18 cellular contexts compared by ENCODE assay signal in the genomic region with DNA sequence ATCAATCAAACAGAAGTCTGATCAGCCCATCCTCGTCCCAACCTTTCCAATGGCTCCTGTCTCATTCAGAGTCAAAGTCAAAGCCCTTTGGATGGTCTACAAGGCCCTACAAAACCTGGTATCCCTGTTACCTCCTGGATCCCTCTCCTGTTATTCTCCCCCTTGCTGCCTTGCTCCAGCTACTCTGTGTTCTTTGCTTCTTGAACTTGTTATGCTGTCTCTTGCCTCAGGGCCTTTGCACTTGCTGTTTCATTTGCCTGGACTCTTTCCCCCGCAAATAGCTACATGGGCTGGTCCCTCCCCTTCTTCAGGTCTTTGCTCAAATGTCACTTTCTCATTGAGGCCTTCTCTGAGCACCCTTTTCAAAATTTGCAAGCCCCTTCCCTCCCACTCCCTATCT. TPM values are rescaled to one million over a fixed set of nuclear protein-coding genes. Genes with fewer than 3 reads are reported as not detected.
DNase-seq lines count a peak whose midpoint lies in the region; ATAC-seq, FAIRE-seq and TF ChIP-seq lines count a peak whose summit lies in the region.
"Had no signal": no experiment of that assay in that cellular context is flagged by ENCODE, and none has a peak within 500 bp of the region (broad histone marks: within the 10 kb centered on the region; RNA-seq: fewer than 3 reads in every experiment).

No MANE protein-coding gene starts in this region.

- peaks cover 36 to 44% of the 10 kb centered on the region in 2 experiments for H3K4me1 ChIP-seq in K562 (replicated peaks in 1 of 2; ENCODE audit: control insufficient read depth in 2 of 2, insufficient read depth in 2 of 2, low read length in 2 of 2)
- peaks cover 22 to 47% (median 34%) of the 10 kb centered on the region in 4 donors for H3K4me1 ChIP-seq in upper lobe of left lung

- TF ChIP-seq EP300 in K562 (IDR thresholded peaks at IDR 0.05; ENCODE audit: low read length) (no peak), upper lobe of left lung (IDR thresholded peaks at IDR 0.05) (no peak)

- TF ChIP-seq RAD21 in K562 (CRISPR knock-in tag; conservative IDR thresholded peaks at IDR 0.05 in 1 of 2, IDR thresholded peaks at IDR 0.05 in 1 of 2), result no peak

- BruUV-seq in K562 (replicated peaks; lab: Mats Ljungman, UMichigan), result no TSS peak

- H3K4me2 ChIP-seq in K562 (ENCODE audit: insufficient read depth, low read length), result no peak overlapping the region
- H3K4me2 ChIP-seq: BLaER1 had no signal

- H3K27ac ChIP-seq in K562 (ENCODE audit: extremely low read depth, low read depth, low read length), result no peak overlapping the region
- peak overlapping the region in 3 of 4 donors; percentile 81 to 92 (median 87) for H3K27ac ChIP-seq in upper lobe of left lung
- H3K27ac ChIP-seq: BLaER1 had no signal

- 40% methylated on average over 2 of the region's 2 CpGs for WGBS in K562 (ENCODE audit: insufficient coverage, low coverage, missing lambda C conversion rate)
- 94 to 95% methylated on average over 2 of the region's 2 CpGs for WGBS in upper lobe of left lung, 2 donors

- no peak overlapping the region for H2AFZ ChIP-seq in K562 (ENCODE audit: low read depth, low read length)

- H3K36me3 ChIP-seq in K562 (ENCODE audit: control insufficient read depth, insufficient read depth, low read length) (no peaks in the 10 kb centered on the region), upper lobe of left lung (no peaks in the 10 kb centered on the region)
- H3K36me3 ChIP-seq: BLaER1 had no signal

- H3K79me2 ChIP-seq in K562 (ENCODE audit: control insufficient read depth, insufficient read depth, low read length), result no peaks in the 10 kb centered on the region

- peak; percentile 3 for DNase-seq in activated effector memory CD4-positive, alpha-beta T cell treated with anti-CD3 and anti-CD28 coated beads, Interleukin-2, amount 50 U/mL, for 16 hours
- DNase-seq in activated effector memory CD4-positive, alpha-beta T cell treated with Interleukin-2 at 50 U/mL for 16 hours, result no peak
- DNase-seq in K562 (ENCODE audit: extremely low read depth in 1 of 4, low spot score in 3 of 4) (no peak), mesenteric fat pad (ENCODE audit: low spot score) (peak; percentile 9), upper lobe of left lung (no peak), middle frontal gyrus (ENCODE audit: extremely low spot score, low spot score) (no peak)
- DNase-seq: 8988T; AML-193; Calu3; CD4-positive, alpha-beta T cell; DMS 273 treated with DMSO at 0.1 percent for 48 hours; GOT3; H9 had no signal

- TF ChIP-seq CTCF in K562 (IDR thresholded peaks at IDR 0.05 in 2 of 3, conservative IDR thresholded peaks at IDR 0.05 in 1 of 3; ENCODE audit: insufficient read depth in 2 of 3, low read depth in 1 of 3, low read length in 3 of 3), result no peak
- TF ChIP-seq CTCF in upper lobe of left lung (IDR thresholded peaks at IDR 0.05), result no peak

- no peaks in the 10 kb centered on the region for H4K20me1 ChIP-seq in K562 (replicated peaks; ENCODE audit: control insufficient read depth, insufficient read depth, low read length)
- H4K20me1 ChIP-seq: BLaER1 had no signal

- no peak for ATAC-seq in K562
- ATAC-seq in upper lobe of left lung (ENCODE audit: low FRiP score in 2 of 2), result no peak
- no peak for ATAC-seq in activated CD4-positive, CD25-positive, alpha-beta regulatory T cell treated with anti-CD3 and anti-CD28 coated beads, Interleukin-2, amount 50 U/mL, for 24 hours

- CTCF ChIA-PET in K562 (lab: Yijun Ruan, JAX; ENCODE audit: low intra/inter-chr PET ratio), result no interaction called here

- no peaks in the 10 kb centered on the region for H3K9me3 ChIP-seq in K562 (replicated peaks; ENCODE audit: control insufficient read depth, insufficient read depth, low read depth, low read length)
- H3K9me3 ChIP-seq in upper lobe of left lung, result no peaks in the 10 kb centered on the region
- H3K9me3 ChIP-seq: BLaER1 had no signal

- POLR2A ChIA-PET in K562 (lab: Yijun Ruan, JAX), result interaction anchor here (0.6 to 2.5 kb wide), 2 partner anchors 8 to 47 kb away, joined by 3 to 14 read pairs; no protein-coding TSS in a partner anchor

- intact Hi-C loops in K562 (cut with micrococcal nuclease), result no loop called here

- in situ Hi-C loops in K562 (cut with MboI), result no loop called here

- no peaks in the 10 kb centered on the region for H3K9me1 ChIP-seq in K562 (ENCODE audit: control insufficient read depth, insufficient read depth, low read length)

- H3K4me3 ChIP-seq in K562 (no peak overlapping the region), upper lobe of left lung (no peak overlapping the region)
- H3K4me3 ChIP-seq: BLaER1 had no signal

- H3K27me3 ChIP-seq in K562 (ENCODE audit: control insufficient read depth in 2 of 2, insufficient read depth in 2 of 2, low read length in 2 of 2) (no peaks in the 10 kb centered on the region), upper lobe of left lung (no peaks in the 10 kb centered on the region)
- H3K27me3 ChIP-seq: BLaER1 had no signal

- FAIRE-seq in K562 (lab: Jason Lieb, UNC), result no peak
- FAIRE-seq: GM12891 had no signal

- no peak overlapping the region for H3K9ac ChIP-seq in K562 (ENCODE audit: insufficient read depth in 1 of 2, low read depth in 2 of 2, low read length in 2 of 2)
- H3K9ac ChIP-seq: BLaER1 had no signal

- no peak for TF ChIP-seq POLR2A in K562 (conservative IDR thresholded peaks at IDR 0.05)
- TF ChIP-seq POLR2A in upper lobe of left lung (IDR thresholded peaks at IDR 0.05), result no peak

RNA-seq across cellular contexts. Expression of a gene that starts 1.4 kb away (rescaled TPM):
- 2.6 and 2.7 TPM in 2 replicates for total RNA-seq in K562 (2011; cell fraction: chromatin; rRNA removed; ENCODE audit: low replicate concordance)
- total RNA-seq in K562 (2011; cell fraction: nucleolus; rRNA removed), result 1.5 and 2.0 TPM in 2 replicates
- total RNA-seq in K562 (2011; cell fraction: nucleoplasm; rRNA removed), result 0.95 and 1.7 TPM in 2 replicates
- 0.32 and 0.78 TPM in 2 replicates for total RNA-seq in K562 (2014; rRNA removed)
- 0.03 and 0.22 TPM in 2 replicates for total RNA-seq in K562 (2014; rRNA removed; fragmentation: Illumina TruSeq; extraction: Trizol)
- total RNA-seq in K562 (2015; rRNA removed; fragmentation: Illumina TruSeq; extraction: Trizol), result 0.54 and 0.79 TPM in 2 replicates
- total RNA-seq in K562 (2021), result 0.25 and 0.71 TPM in 2 replicates
- 0.21 and 0.57 TPM in 2 replicates for polyA plus RNA-seq in K562 (2011; rRNA removed)
- 0.18 and 0.35 TPM in 2 replicates for polyA plus RNA-seq in K562 (2011; cell fraction: cytosol; rRNA removed)
- 1.3 and 1.6 TPM in 2 replicates for polyA plus RNA-seq in K562 (2011; cell fraction: nucleus; rRNA removed)
- 0.92 and 13.0 TPM in 2 replicates for polyA plus RNA-seq in K562 (2012)
- 0.40 and 0.48 TPM in 2 replicates for polyA plus RNA-seq in K562 (2014; fragmentation: Illumina TruSeq; extraction: Trizol)
- polyA plus RNA-seq in K562 (2014; fragmentation: Nextera tagmentation; extraction: Ambion mirVana), result under 1 TPM in 1 of 2 experiments, not detected in 1; 0.21 TPM
- polyA plus RNA-seq in K562 (2014; rRNA removed), result 0.50 and 0.86 TPM in 2 replicates
- polyA minus RNA-seq in K562 (2011; rRNA and poly(A)+ RNA removed), result 0.25 and 0.36 TPM in 2 replicates
- not detected in 2 replicates for polyA minus RNA-seq in K562 (2011; cell fraction: cytosol; rRNA and poly(A)+ RNA removed)
- 0.78 and 1.3 TPM in 2 replicates for polyA minus RNA-seq in K562 (2011; cell fraction: nucleus; rRNA and poly(A)+ RNA removed)
- total RNA-seq in mesenteric fat pad, result 82.0 TPM
- 100 to 1,000 TPM; 192 to 851 (median 261) TPM for total RNA-seq in upper lobe of left lung
- total RNA-seq: Calu3, Daoy, H9, HT1080 had no signal

RNA-seq across cellular contexts. Expression of a gene that starts 19.9 kb away (rescaled TPM):
- 49.1 and 50.5 TPM in 2 replicates for total RNA-seq in K562 (2011; cell fraction: chromatin; rRNA removed; ENCODE audit: low replicate concordance)
- 46.1 and 55.5 TPM in 2 replicates for total RNA-seq in K562 (2011; cell fraction: nucleolus; rRNA removed)
- total RNA-seq in K562 (2011; cell fraction: nucleoplasm; rRNA removed), result 59.8 and 81.0 TPM in 2 replicates
- total RNA-seq in K562 (2014; rRNA removed) (209 and 251 TPM in 2 replicates), K562 (2014; rRNA removed; fragmentation: Illumina TruSeq; extraction: Trizol) (156 and 166 TPM in 2 replicates), K562 (2015; rRNA removed; fragmentation: Illumina TruSeq; extraction: Trizol) (148 and 156 TPM in 2 replicates), K562 (2021) (144 and 164 TPM in 2 replicates), mesenteric fat pad (83.4 TPM), upper lobe of left lung (10 to 100 TPM; 43.0 to 83.6 (median 66.1) TPM)
- polyA plus RNA-seq in K562 (2011; rRNA removed) (119 and 149 TPM in 2 replicates), K562 (2014; fragmentation: Illumina TruSeq; extraction: Trizol) (223 and 237 TPM in 2 replicates), K562 (2014; fragmentation: Nextera tagmentation; extraction: Ambion mirVana) (100 to 1,000 TPM in 1 of 2 experiments, 10 to 100 TPM in 1; 62.9 to 107 TPM), K562 (2014; rRNA removed) (250 and 286 TPM in 2 replicates)
- 89.3 and 95.0 TPM in 2 replicates for polyA plus RNA-seq in K562 (2011; cell fraction: cytosol; rRNA removed)
- 47.9 and 56.5 TPM in 2 replicates for polyA plus RNA-seq in K562 (2011; cell fraction: nucleus; rRNA removed)
- polyA plus RNA-seq in K562 (2012), result 112 and 119 TPM in 2 replicates
- 79.2 and 97.3 TPM in 2 replicates for polyA minus RNA-seq in K562 (2011; rRNA and poly(A)+ RNA removed)
- 31.1 and 33.4 TPM in 2 replicates for polyA minus RNA-seq in K562 (2011; cell fraction: cytosol; rRNA and poly(A)+ RNA removed)
- polyA minus RNA-seq in K562 (2011; cell fraction: nucleus; rRNA and poly(A)+ RNA removed), result 15.9 and 31.7 TPM in 2 replicates

RNA-seq across cellular contexts. Expression of a gene that starts 33.8 kb away (rescaled TPM):
- 0.74 TPM in 1 of 2 replicates, not detected in the other for total RNA-seq in K562 (2011; cell fraction: chromatin; rRNA removed; ENCODE audit: low replicate concordance)
- total RNA-seq in K562 (2011; cell fraction: nucleolus; rRNA removed), result not detected in 2 replicates
- not detected in 2 replicates for total RNA-seq in K562 (2011; cell fraction: nucleoplasm; rRNA removed)
- total RNA-seq in K562 (2014; rRNA removed) (0.36 TPM in 1 of 2 replicates, not detected in the other), K562 (2014; rRNA removed; fragmentation: Illumina TruSeq; extraction: Trizol) (not detected in 2 replicates), K562 (2015; rRNA removed; fragmentation: Illumina TruSeq; extraction: Trizol) (0.40 TPM in 1 of 2 replicates, not detected in the other), K562 (2021) (not detected in 2 replicates), mesenteric fat pad (7.0 TPM), upper lobe of left lung (10 to 100 TPM; 11.8 to 28.2 (median 13.6) TPM)
- polyA plus RNA-seq in K562 (2011; rRNA removed) (0.12 and 0.15 TPM in 2 replicates), K562 (2014; fragmentation: Illumina TruSeq; extraction: Trizol) (0.22 and 0.30 TPM in 2 replicates), K562 (2014; fragmentation: Nextera tagmentation; extraction: Ambion mirVana) (not detected), K562 (2014; rRNA removed) (not detected in 2 replicates)
- polyA plus RNA-seq in K562 (2011; cell fraction: cytosol; rRNA removed), result 0.35 TPM in 1 of 2 replicates, not detected in the other
- 0.46 TPM in 1 of 2 replicates, not detected in the other for polyA plus RNA-seq in K562 (2011; cell fraction: nucleus; rRNA removed)
- polyA plus RNA-seq in K562 (2012), result 0.42 and 0.50 TPM in 2 replicates
- polyA minus RNA-seq in K562 (2011; rRNA and poly(A)+ RNA removed), result not detected in 2 replicates
- not detected in 2 replicates for polyA minus RNA-seq in K562 (2011; cell fraction: cytosol; rRNA and poly(A)+ RNA removed)
- polyA minus RNA-seq in K562 (2011; cell fraction: nucleus; rRNA and poly(A)+ RNA removed), result 0.33 TPM in 1 of 2 replicates, not detected in the other

Comparison
In these comparisons a context has a peak if more than half of its experiments do, and no peak if none do; other contexts are left out.
1. DNase-seq: peak in activated effector memory CD4-positive, alpha-beta T cell treated with anti-CD3 and anti-CD28 coated beads, Interleukin-2, amount 50 U/mL, for 16 hours (single experiment) and mesenteric fat pad (single experiment); none in activated effector memory CD4-positive, alpha-beta T cell treated with Interleukin-2 at 50 U/mL for 16 hours (single experiment), K562 (0 of 4), upper lobe of left lung (0 of 2) and middle frontal gyrus (single experiment).
2. RNA of a gene that starts 1.4 kb away (total RNA-seq): 192 to 851 TPM in upper lobe of left lung and 82.0 TPM in mesenteric fat pad (single experiment); 0.03 to 2.7 TPM in K562; every median in the first group is over 10 times any median in the second.